Comparison of ENCODE assay signal across 26 cellular contexts in genomic region chr11:45095691-45096010, GRCh38.
"Had no signal": no experiment of that assay in that cellular context is flagged by ENCODE, and none has a peak within 500 bp of the region (broad histone marks: within the 10 kb centered on the region; RNA-seq: fewer than 3 reads in every experiment).

No MANE protein-coding gene starts in this region.

- H3K36me3 Mint-ChIP-seq: activated naive CD8-positive, alpha-beta T cell had no signal

- H3K9me3 Mint-ChIP-seq: activated CD4-positive, alpha-beta T cell treated with anti-CD3 and anti-CD28 coated beads, Interleukin-2, amount 10 ng/mL, durations not matched to agents 7 days and 5 days; activated CD8-positive, alpha-beta T cell treated with anti-CD3 and anti-CD28 coated beads for 36 hours; activated naive CD4-positive, alpha-beta T cell treated with anti-CD3 and anti-CD28 coated beads for 36 hours; activated T-cell treated with anti-CD3 and anti-CD28 coated beads, Interleukin-2, amount 50 U/mL, for 4 hours; activated T-helper 17 cell treated with anti-CD3 and anti-CD28 coated beads, Interleukin-2, amount 50 U/mL, for 72 hours had no signal

- H3K27ac ChIP-seq: brain microvascular endothelial cell, cardiac muscle cell, SK-N-MC, VCaP had no signal

- H3K4me3 ChIP-seq: cardiac muscle cell, SK-N-MC had no signal

- DNase-seq: activated CD4-positive, alpha-beta T cell treated with anti-CD3 and anti-CD28 coated beads, Interleukin-2, amount 10 ng/mL, durations not matched to agents 7 days and 5 days; activated CD4-positive, CD25-positive, alpha-beta regulatory T cell; activated CD8-positive, alpha-beta T cell treated with anti-CD3 and anti-CD28 coated beads for 36 hours; activated gamma-delta T cell; activated naive CD4-positive, alpha-beta T cell treated with anti-CD3 and anti-CD28 coated beads for 36 hours; activated T-cell treated with anti-CD3 and anti-CD28 coated beads, Interleukin-2, amount 50 U/mL, for 4 hours; amygdala; brain microvascular endothelial cell; IMR-90; KBM-7; MV-4-11; NCI-H1092 treated with DMSO at 0.1 percent for 48 hours; NCI-H1417 treated with DMSO at 0.1 percent for 48 hours; NCI-H2029; NCI-H2107; NCI-H226; NCI-H510A; NCI-H526 treated with DMSO at 0.1 percent for 48 hours; RPMI8226; T-helper 1 cell had no signal

- H3K27me3 ChIP-seq: cardiac muscle cell had no signal

- H3K27ac Mint-ChIP-seq: activated CD4-positive, alpha-beta T cell treated with anti-CD3 and anti-CD28 coated beads, Interleukin-2, amount 10 ng/mL, durations not matched to agents 7 days and 5 days; activated CD8-positive, alpha-beta T cell treated with anti-CD3 and anti-CD28 coated beads for 36 hours; activated naive CD4-positive, alpha-beta T cell treated with anti-CD3 and anti-CD28 coated beads for 36 hours; activated naive CD8-positive, alpha-beta T cell; activated T-helper 17 cell treated with anti-CD3 and anti-CD28 coated beads, Interleukin-2, amount 50 U/mL, for 72 hours had no signal

- H3K36me3 ChIP-seq: brain microvascular endothelial cell, cardiac muscle cell had no signal

- H3K4me3 Mint-ChIP-seq: activated CD4-positive, alpha-beta T cell treated with anti-CD3 and anti-CD28 coated beads, Interleukin-2, amount 10 ng/mL, durations not matched to agents 7 days and 5 days; activated CD8-positive, alpha-beta T cell treated with anti-CD3 and anti-CD28 coated beads for 36 hours; activated naive CD4-positive, alpha-beta T cell treated with anti-CD3 and anti-CD28 coated beads for 36 hours; activated naive CD8-positive, alpha-beta T cell; activated T-cell treated with anti-CD3 and anti-CD28 coated beads, Interleukin-2, amount 50 U/mL, for 4 hours; activated T-helper 17 cell treated with anti-CD3 and anti-CD28 coated beads, Interleukin-2, amount 50 U/mL, for 72 hours had no signal

- ATAC-seq: activated CD8-positive, alpha-beta T cell treated with anti-CD3 and anti-CD28 coated beads for 36 hours; activated T-cell treated with anti-CD3 and anti-CD28 coated beads, Interleukin-2, amount 50 U/mL, for 4 hours; activated T-helper 17 cell treated with anti-CD3 and anti-CD28 coated beads, Interleukin-2, amount 50 U/mL, for 72 hours; Panc1 had no signal
